13 cellular contexts compared by ENCODE assay signal in the genomic region with DNA sequence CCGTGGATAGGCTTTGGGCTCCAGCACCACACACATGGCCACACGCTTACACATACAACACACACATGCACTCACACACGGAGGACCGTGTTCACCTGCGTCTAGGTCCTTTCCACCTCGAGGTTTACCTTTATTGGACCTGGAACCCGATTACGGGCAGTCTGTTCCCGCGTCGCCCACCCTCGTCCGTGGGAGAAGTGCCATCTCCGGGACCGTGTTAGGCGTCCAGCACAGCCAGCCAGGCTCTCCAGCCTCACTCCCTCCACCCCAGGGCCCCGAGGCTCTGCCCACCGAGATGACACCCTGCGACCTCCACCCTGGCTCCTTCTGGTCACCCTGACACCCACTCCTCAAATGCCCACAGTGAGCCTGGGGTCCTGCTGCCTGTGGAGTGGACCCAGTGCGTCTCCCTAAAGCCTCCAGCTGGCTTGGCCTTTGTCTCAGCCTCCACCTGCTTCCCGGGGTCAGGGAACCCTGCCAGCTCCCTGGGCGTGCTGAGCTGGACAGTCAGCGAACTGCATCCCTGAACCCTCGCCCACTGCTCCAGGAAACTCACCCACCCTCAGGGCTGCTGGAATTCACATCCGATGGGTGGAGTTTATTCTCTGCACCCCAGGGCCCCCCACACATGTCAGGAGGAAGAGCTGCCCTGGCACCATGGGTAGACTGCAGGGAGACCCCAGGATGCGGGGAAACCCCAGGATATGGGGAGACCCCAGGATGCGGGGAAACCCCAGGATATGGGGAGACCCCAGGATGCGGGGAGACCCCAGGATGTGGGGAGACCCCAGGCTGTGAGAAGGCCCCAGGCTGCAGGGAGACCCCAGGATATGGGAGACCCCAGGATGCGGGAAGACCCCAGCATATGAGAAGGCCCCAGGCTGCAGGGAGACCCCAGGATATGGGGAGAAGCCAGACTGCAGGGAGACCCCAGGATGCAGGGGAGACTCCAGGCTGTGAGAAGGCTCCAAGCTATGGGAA.
"Had no signal": no experiment of that assay in that cellular context is flagged by ENCODE, and none has a peak within 500 bp of the region (broad histone marks: within the 10 kb centered on the region; RNA-seq: fewer than 3 reads in every experiment).

No MANE protein-coding gene starts in this region.

- ATAC-seq: activated CD8-positive, alpha-beta T cell treated with anti-CD3 and anti-CD28 coated beads for 36 hours; activated T-cell treated with anti-CD3 and anti-CD28 coated beads, Interleukin-2, amount 50 U/mL, for 4 hours; foreskin keratinocyte; stimulated activated naive CD8-positive, alpha-beta T cell treated with anti-CD3 and anti-CD28 coated beads, Interleukin-15, Interleukin-2, amounts not matched to agents 100 U/mL and 50 U/mL, for 24 hours had no signal

- H3K27ac ChIP-seq: brain microvascular endothelial cell, foreskin keratinocyte had no signal

- H3K36me3 ChIP-seq: brain microvascular endothelial cell had no signal

- H3K4me3 ChIP-seq: smooth muscle cell had no signal

- H3K4me1 ChIP-seq: foreskin keratinocyte had no signal

- DNase-seq: activated B cell treated with CpG ODN at 0.5 μM for 24 hours; activated CD4-positive, alpha-beta T cell treated with anti-CD3 and anti-CD28 coated beads for 48 hours; activated CD8-positive, alpha-beta T cell treated with anti-CD3 and anti-CD28 coated beads for 36 hours; activated gamma-delta T cell treated with Interleukin-2 at 50 U/mL for 16 hours; activated T-cell treated with anti-CD3 and anti-CD28 coated beads, Interleukin-2, amount 50 U/mL, for 4 hours; brain microvascular endothelial cell; cerebellar nuclear complex; effector memory CD4-positive, alpha-beta T cell; foreskin keratinocyte; glutamatergic neuron; retina; stimulated activated naive CD8-positive, alpha-beta T cell treated with anti-CD3 and anti-CD28 coated beads, Interleukin-15, Interleukin-2, amounts not matched to agents 100 U/mL and 50 U/mL, for 24 hours had no signal

- H3K27me3 ChIP-seq: brain microvascular endothelial cell, foreskin keratinocyte had no signal
